ENCODE assay signal across 8 cellular contexts in the genomic region with DNA sequence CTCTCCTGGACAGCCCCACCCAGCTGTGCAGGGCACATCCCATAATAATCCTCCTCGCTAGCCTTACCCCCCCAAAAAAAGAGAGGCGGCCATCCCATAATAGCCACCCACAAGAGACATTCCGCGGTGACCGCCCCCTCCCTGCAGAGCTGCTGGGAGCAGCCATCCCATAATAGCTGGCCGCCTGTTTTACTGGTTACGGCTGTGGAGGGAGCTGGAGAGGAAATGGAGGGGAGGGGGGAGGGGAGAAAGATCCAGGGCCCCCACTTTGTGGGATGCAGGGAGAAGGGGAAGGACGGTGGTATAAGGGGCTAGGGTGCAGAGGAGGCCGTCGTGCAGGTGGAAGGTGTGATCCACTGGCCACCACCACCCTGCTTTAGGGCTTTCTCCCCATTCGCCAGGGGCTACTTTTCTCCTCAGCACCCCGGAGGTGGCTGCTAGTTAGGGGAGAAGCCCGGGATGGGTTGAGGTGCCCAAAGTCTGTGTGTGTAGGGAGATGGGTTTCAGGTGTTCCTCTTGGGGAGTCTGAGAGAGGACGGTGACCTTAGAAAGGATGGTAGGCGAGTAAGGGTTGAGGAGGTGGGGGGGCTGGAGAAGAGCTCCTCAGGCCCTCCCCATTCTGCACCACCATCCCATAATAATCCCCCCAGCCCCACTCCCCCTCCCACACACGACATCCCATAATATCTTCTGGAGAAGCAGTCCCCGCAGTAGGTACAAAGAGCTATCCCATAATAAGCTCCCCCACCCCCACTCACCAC. TPM values are rescaled to one million over a fixed set of nuclear protein-coding genes. Genes with fewer than 3 reads are reported as not detected.
A peak's percentile ranks its signal among the peaks of the same experiment; 100 is the strongest.
DNase-seq lines count a peak whose midpoint lies in the region; ATAC-seq, FAIRE-seq and TF ChIP-seq lines count a peak whose summit lies in the region.

No MANE protein-coding gene starts in this region.

- peak overlapping the region; percentile 52 for H2AFZ ChIP-seq in HepG2 (ENCODE audit: low read length)

- H3K79me2 ChIP-seq in HepG2 (ENCODE audit: insufficient read depth, low read length), result no peaks in the 10 kb centered on the region

- H3K27me3 Mint-ChIP-seq in dendritic cell treated with granulocyte-macrophage colony-stimulating factor and Interleukin-4, amounts not matched to agents 40 ng/mL and 50 ng/mL, for 4 days, result no peaks in the 10 kb centered on the region
- no peaks in the 10 kb centered on the region for H3K27me3 Mint-ChIP-seq in stimulated activated naive CD8-positive, alpha-beta T cell treated with anti-CD3 and anti-CD28 coated beads, Interleukin-15, amount 100 ng/mL, for 72 hours

- H3K36me3 Mint-ChIP-seq in dendritic cell treated with granulocyte-macrophage colony-stimulating factor and Interleukin-4, amounts not matched to agents 40 ng/mL and 50 ng/mL, for 4 days (ENCODE audit: low read depth), result no peaks in the 10 kb centered on the region

- H3K9ac ChIP-seq in HepG2 (ENCODE audit: insufficient read depth, low read depth, low read length), result peak overlapping the region; percentile 76

- FAIRE-seq in RCC 7860 (lab: Jason Lieb, UNC) (no peak), HepG2 (lab: Jason Lieb, UNC) (no peak)

- intact Hi-C loops in dendritic cell treated with granulocyte-macrophage colony-stimulating factor and Interleukin-4, amounts not matched to agents 40 ng/mL and 50 ng/mL, for 4 days (cut with micrococcal nuclease), result no loop called here
- intact Hi-C loops in HepG2 (cut with micrococcal nuclease; ENCODE audit: unreplicated experiment), result loop anchor here (10.0 kb wide), 1 partner anchor 212 kb away; a partner anchor contains a TSS

- H3K9me3 Mint-ChIP-seq in dendritic cell treated with granulocyte-macrophage colony-stimulating factor and Interleukin-4, amounts not matched to agents 40 ng/mL and 50 ng/mL, for 4 days, result no peaks in the 10 kb centered on the region
- H3K9me3 Mint-ChIP-seq in stimulated activated naive CD8-positive, alpha-beta T cell treated with anti-CD3 and anti-CD28 coated beads, Interleukin-15, amount 100 ng/mL, for 72 hours, result no peaks in the 10 kb centered on the region

- H3K4me1 Mint-ChIP-seq in dendritic cell treated with granulocyte-macrophage colony-stimulating factor and Interleukin-4, amounts not matched to agents 40 ng/mL and 50 ng/mL, for 4 days (ENCODE audit: low read depth), result peaks cover 59% of the 10 kb centered on the region
- peaks cover 54% of the 10 kb centered on the region for H3K4me1 Mint-ChIP-seq in stimulated activated naive CD8-positive, alpha-beta T cell treated with anti-CD3 and anti-CD28 coated beads, Interleukin-15, amount 100 ng/mL, for 72 hours

- peak in 1 of 2 experiments; percentile 34; a peak in 1 of 4 replicates for TF ChIP-seq POLR2A in HepG2 (IDR thresholded peaks at IDR 0.05; ENCODE audit: insufficient read depth in 1 of 2, low read depth in 2 of 2, low read length in 2 of 2)

- BruUV-seq in HepG2 (replicated peaks; lab: Mats Ljungman, UMichigan), result no TSS peak

- peak overlapping the region; percentile 85 for H3K27ac Mint-ChIP-seq in dendritic cell treated with granulocyte-macrophage colony-stimulating factor and Interleukin-4, amounts not matched to agents 40 ng/mL and 50 ng/mL, for 4 days
- H3K27ac Mint-ChIP-seq in stimulated activated naive CD8-positive, alpha-beta T cell treated with anti-CD3 and anti-CD28 coated beads, Interleukin-15, amount 100 ng/mL, for 72 hours, result peak overlapping the region in 1 of 2 donors; percentile 45

- H3K36me3 ChIP-seq in HepG2 (replicated peaks in 1 of 2; ENCODE audit: control insufficient read depth in 1 of 2, insufficient read depth in 2 of 2, low read length in 2 of 2), result no peaks in the 10 kb centered on the region

- peak overlapping the region; percentile 40 for H3K4me3 Mint-ChIP-seq in dendritic cell treated with granulocyte-macrophage colony-stimulating factor and Interleukin-4, amounts not matched to agents 40 ng/mL and 50 ng/mL, for 4 days
- no peak overlapping the region for H3K4me3 Mint-ChIP-seq in stimulated activated naive CD8-positive, alpha-beta T cell treated with anti-CD3 and anti-CD28 coated beads, Interleukin-15, amount 100 ng/mL, for 72 hours

- no peak for TF ChIP-seq CTCF in LNCaP clone FGC (IDR thresholded peaks at IDR 0.05; ENCODE audit: control insufficient read depth, extremely low read depth, insufficient read depth)
- TF ChIP-seq CTCF in HepG2 (CRISPR knock-in tag; IDR thresholded peaks at IDR 0.05), result no peak

- TF ChIP-seq EP300 in HepG2 (IDR thresholded peaks at IDR 0.05; ENCODE audit: low read depth in 2 of 2, low read length in 2 of 2) (no peak), HepG2 (CRISPR knock-in tag; IDR thresholded peaks at IDR 0.05; ENCODE audit: borderline replicate concordance) (no peak)

- no peaks in the 10 kb centered on the region for H3K9me3 ChIP-seq in HepG2 (ENCODE audit: low read length)

- peak; percentile 72 for DNase-seq in DMS53 treated with DMSO at 0.1 percent for 48 hours (lab: John Stamatoyannopoulos, UW; ENCODE audit: unreplicated experiment)
- peak; percentile 58 for DNase-seq in LNCaP clone FGC (ENCODE audit: low read depth)
- peak; percentile 57 for DNase-seq in RCC 7860 (ENCODE audit: low spot score)
- peak; percentile 62 for DNase-seq in HepG2 (ENCODE audit: low spot score)
- DNase-seq in stimulated activated naive CD8-positive, alpha-beta T cell treated with anti-CD3 and anti-CD28 coated beads, Interleukin-15, amount 100 ng/mL, for 72 hours, result no peak
- no peak for DNase-seq in LoVo (ENCODE audit: low spot score)

- no peaks in the 10 kb centered on the region for H4K20me1 ChIP-seq in HepG2 (ENCODE audit: insufficient read depth, low read length)

- no peak for TF ChIP-seq RAD21 in HepG2 (CRISPR knock-in tag; IDR thresholded peaks at IDR 0.05)

- POLR2A ChIA-PET in HepG2 (lab: Yijun Ruan, JAX), result interaction anchor here (0.6 to 3.0 kb wide), 25 partner anchors 9 to 448 kb away, joined by 3 to 30 read pairs (median 4); a partner anchor contains a TSS

- H3K27ac ChIP-seq in HepG2 (ENCODE audit: extremely low read length, insufficient read depth, low read length), result peak overlapping the region; percentile 69

- CTCF ChIA-PET in HepG2 (lab: Yijun Ruan, JAX; ENCODE audit: low intra/inter-chr PET ratio, low total read pairs), result no interaction called here

- 2% methylated on average over 17 of the region's 17 CpGs for WGBS in HepG2 (ENCODE audit: low lambda C conversion rate)

- H3K27me3 ChIP-seq in HepG2 (ENCODE audit: control insufficient read depth in 1 of 2, insufficient read depth in 2 of 2, low read length in 2 of 2), result no peaks in the 10 kb centered on the region

- H3K4me3 ChIP-seq in LNCaP clone FGC (ENCODE audit: low read depth, low read length), result peak overlapping the region; percentile 24; the same call in 1 of the 2 replicates
- peak overlapping the region; percentile 34 to 75 (median 53) for H3K4me3 ChIP-seq in HepG2 (replicated peaks in 1 of 3; ENCODE audit: insufficient read depth in 1 of 3, low read depth in 2 of 3, low read length in 3 of 3)

- H3K4me1 ChIP-seq in HepG2 (ENCODE audit: insufficient read depth, low read length), result peaks cover 47% of the 10 kb centered on the region

- in situ Hi-C loops in HepG2 (cut with HindIII; ENCODE audit: extremely low pct_ligation_motif_present, low pct_unique_long_range_greater_than_20kb), result no loop called here

- ATAC-seq in HepG2, result peak; percentile 7
- ATAC-seq in stimulated activated naive CD8-positive, alpha-beta T cell treated with anti-CD3 and anti-CD28 coated beads, Interleukin-15, amount 100 ng/mL, for 72 hours, result peak; percentile 7
- no peak for ATAC-seq in GM19395 (IDR thresholded peaks at IDR 0.05; ENCODE audit: unreplicated experiment)

- H3K4me2 ChIP-seq in HepG2 (ENCODE audit: low read depth, low read length), result peak overlapping the region; percentile 100

RNA-seq across cellular contexts. Expression of a gene that starts 6.0 kb away (rescaled TPM):
- total RNA-seq in HepG2 (2016; rRNA removed; fragmentation: Illumina TruSeq; extraction: Trizol), result 148 and 156 TPM in 2 replicates
- 15.5 and 17.3 TPM in 2 replicates for total RNA-seq in HepG2 (2016; cell fraction: cytosol; rRNA removed; fragmentation: Illumina TruSeq; extraction: Trizol; ENCODE audit: low read depth)
- 147 and 150 TPM in 2 replicates for total RNA-seq in HepG2 (2016; cell fraction: insoluble cytoplasmic fraction; rRNA removed; fragmentation: Illumina TruSeq; extraction: Trizol)
- total RNA-seq in HepG2 (2016; cell fraction: membrane; rRNA removed; fragmentation: Illumina TruSeq; extraction: Trizol), result 36.3 and 39.7 TPM in 2 replicates
- 250 and 271 TPM in 2 replicates for total RNA-seq in HepG2 (2016; cell fraction: nucleus; rRNA removed; fragmentation: Illumina TruSeq; extraction: Trizol)
- 76.2 and 82.8 TPM in 2 replicates for polyA plus RNA-seq in HepG2 (2011; rRNA removed)
- polyA plus RNA-seq in HepG2 (2011; cell fraction: cytosol; rRNA removed), result 64.8 and 67.1 TPM in 2 replicates
- polyA plus RNA-seq in HepG2 (2011; cell fraction: nucleus; rRNA removed), result 148 and 172 TPM in 2 replicates
- polyA plus RNA-seq in HepG2 (2012), result 74.3 and 85.1 TPM in 2 replicates
- 8.7 and 9.0 TPM in 2 replicates for polyA plus RNA-seq in HepG2 (2016; cell fraction: cytosol; fragmentation: Illumina TruSeq; extraction: Trizol; ENCODE audit: low read depth)
- polyA plus RNA-seq in HepG2 (2016; cell fraction: insoluble cytoplasmic fraction; fragmentation: Illumina TruSeq; extraction: Trizol; ENCODE audit: low read depth), result 121 and 138 TPM in 2 replicates
- 17.5 and 22.9 TPM in 2 replicates for polyA plus RNA-seq in HepG2 (2016; cell fraction: membrane; fragmentation: Illumina TruSeq; extraction: Trizol; ENCODE audit: low read depth)
- polyA plus RNA-seq in HepG2 (2016; cell fraction: nucleus; fragmentation: Illumina TruSeq; extraction: Trizol; ENCODE audit: insufficient read depth, low read depth), result 343 and 358 TPM in 2 replicates
- polyA minus RNA-seq in HepG2 (2011; rRNA and poly(A)+ RNA removed; ENCODE audit: low replicate concordance), result 130 and 210 TPM in 2 replicates
- polyA minus RNA-seq in HepG2 (2011; cell fraction: cytosol; rRNA and poly(A)+ RNA removed), result 76.1 and 89.0 TPM in 2 replicates
- 87.0 and 130 TPM in 2 replicates for polyA minus RNA-seq in HepG2 (2011; cell fraction: nucleus; rRNA and poly(A)+ RNA removed)

RNA-seq across cellular contexts. Expression of a gene that starts 22.6 kb away (rescaled TPM):
- total RNA-seq in HepG2 (2016; rRNA removed; fragmentation: Illumina TruSeq; extraction: Trizol), result 0.07 and 0.09 TPM in 2 replicates
- total RNA-seq in HepG2 (2016; cell fraction: cytosol; rRNA removed; fragmentation: Illumina TruSeq; extraction: Trizol; ENCODE audit: low read depth), result not detected in 2 replicates
- 0.06 and 0.09 TPM in 2 replicates for total RNA-seq in HepG2 (2016; cell fraction: insoluble cytoplasmic fraction; rRNA removed; fragmentation: Illumina TruSeq; extraction: Trizol)
- total RNA-seq in HepG2 (2016; cell fraction: membrane; rRNA removed; fragmentation: Illumina TruSeq; extraction: Trizol), result 0.09 TPM in 1 of 2 replicates, not detected in the other
- total RNA-seq in HepG2 (2016; cell fraction: nucleus; rRNA removed; fragmentation: Illumina TruSeq; extraction: Trizol), result not detected in 2 replicates
- polyA plus RNA-seq in HepG2 (2011; rRNA removed), result 0.17 and 0.32 TPM in 2 replicates
- polyA plus RNA-seq in HepG2 (2011; cell fraction: cytosol; rRNA removed), result 0.19 and 0.32 TPM in 2 replicates
- 0.36 and 0.40 TPM in 2 replicates for polyA plus RNA-seq in HepG2 (2011; cell fraction: nucleus; rRNA removed)
- polyA plus RNA-seq in HepG2 (2012), result 0.17 and 0.32 TPM in 2 replicates
- polyA plus RNA-seq in HepG2 (2016; cell fraction: cytosol; fragmentation: Illumina TruSeq; extraction: Trizol; ENCODE audit: low read depth), result 0.05 TPM in 1 of 2 replicates, not detected in the other
- polyA plus RNA-seq in HepG2 (2016; cell fraction: insoluble cytoplasmic fraction; fragmentation: Illumina TruSeq; extraction: Trizol; ENCODE audit: low read depth), result not detected in 2 replicates
- polyA plus RNA-seq in HepG2 (2016; cell fraction: membrane; fragmentation: Illumina TruSeq; extraction: Trizol; ENCODE audit: low read depth), result not detected in 2 replicates
- 0.22 TPM in 1 of 2 replicates, not detected in the other for polyA plus RNA-seq in HepG2 (2016; cell fraction: nucleus; fragmentation: Illumina TruSeq; extraction: Trizol; ENCODE audit: insufficient read depth, low read depth)
- 0.98 and 5.8 TPM in 2 replicates for polyA minus RNA-seq in HepG2 (2011; rRNA and poly(A)+ RNA removed; ENCODE audit: low replicate concordance)
- polyA minus RNA-seq in HepG2 (2011; cell fraction: cytosol; rRNA and poly(A)+ RNA removed), result 0.69 and 0.88 TPM in 2 replicates
- 0.37 TPM in 1 of 2 replicates, not detected in the other for polyA minus RNA-seq in HepG2 (2011; cell fraction: nucleus; rRNA and poly(A)+ RNA removed)

RNA-seq across cellular contexts. Expression of a gene that starts 34.0 kb away (rescaled TPM):
- not detected in 2 replicates for total RNA-seq in HepG2 (2016; rRNA removed; fragmentation: Illumina TruSeq; extraction: Trizol)
- 0.61 TPM in 1 of 2 replicates, not detected in the other for total RNA-seq in HepG2 (2016; cell fraction: cytosol; rRNA removed; fragmentation: Illumina TruSeq; extraction: Trizol; ENCODE audit: low read depth)
- total RNA-seq in HepG2 (2016; cell fraction: insoluble cytoplasmic fraction; rRNA removed; fragmentation: Illumina TruSeq; extraction: Trizol), result 0.11 TPM in 1 of 2 replicates, not detected in the other
- total RNA-seq in HepG2 (2016; cell fraction: membrane; rRNA removed; fragmentation: Illumina TruSeq; extraction: Trizol), result not detected in 2 replicates
- 0.43 TPM in 1 of 2 replicates, not detected in the other for total RNA-seq in HepG2 (2016; cell fraction: nucleus; rRNA removed; fragmentation: Illumina TruSeq; extraction: Trizol)
- 0.37 and 0.46 TPM in 2 replicates for polyA plus RNA-seq in HepG2 (2011; rRNA removed)
- 0.17 and 0.28 TPM in 2 replicates for polyA plus RNA-seq in HepG2 (2011; cell fraction: cytosol; rRNA removed)
- polyA plus RNA-seq in HepG2 (2011; cell fraction: nucleus; rRNA removed), result 2.4 and 3.2 TPM in 2 replicates
- 0.19 and 0.63 TPM in 2 replicates for polyA plus RNA-seq in HepG2 (2012)
- not detected in 2 replicates for polyA plus RNA-seq in HepG2 (2016; cell fraction: cytosol; fragmentation: Illumina TruSeq; extraction: Trizol; ENCODE audit: low read depth)
- polyA plus RNA-seq in HepG2 (2016; cell fraction: insoluble cytoplasmic fraction; fragmentation: Illumina TruSeq; extraction: Trizol; ENCODE audit: low read depth), result not detected in 2 replicates
- not detected in 2 replicates for polyA plus RNA-seq in HepG2 (2016; cell fraction: membrane; fragmentation: Illumina TruSeq; extraction: Trizol; ENCODE audit: low read depth)
- not detected in 2 replicates for polyA plus RNA-seq in HepG2 (2016; cell fraction: nucleus; fragmentation: Illumina TruSeq; extraction: Trizol; ENCODE audit: insufficient read depth, low read depth)
- polyA minus RNA-seq in HepG2 (2011; rRNA and poly(A)+ RNA removed; ENCODE audit: low replicate concordance), result 1.1 and 2.1 TPM in 2 replicates
- polyA minus RNA-seq in HepG2 (2011; cell fraction: cytosol; rRNA and poly(A)+ RNA removed), result not detected in 2 replicates
- polyA minus RNA-seq in HepG2 (2011; cell fraction: nucleus; rRNA and poly(A)+ RNA removed), result 0.99 and 1.0 TPM in 2 replicates

RNA-seq across cellular contexts. Expression of a gene that starts 45.1 kb away (rescaled TPM):
- 50.0 and 56.7 TPM in 2 replicates for total RNA-seq in HepG2 (2016; rRNA removed; fragmentation: Illumina TruSeq; extraction: Trizol)
- 12.9 and 15.9 TPM in 2 replicates for total RNA-seq in HepG2 (2016; cell fraction: cytosol; rRNA removed; fragmentation: Illumina TruSeq; extraction: Trizol; ENCODE audit: low read depth)
- total RNA-seq in HepG2 (2016; cell fraction: insoluble cytoplasmic fraction; rRNA removed; fragmentation: Illumina TruSeq; extraction: Trizol), result 47.8 and 60.1 TPM in 2 replicates
- total RNA-seq in HepG2 (2016; cell fraction: membrane; rRNA removed; fragmentation: Illumina TruSeq; extraction: Trizol), result 14.5 and 16.3 TPM in 2 replicates
- 58.7 and 75.9 TPM in 2 replicates for total RNA-seq in HepG2 (2016; cell fraction: nucleus; rRNA removed; fragmentation: Illumina TruSeq; extraction: Trizol)
- polyA plus RNA-seq in HepG2 (2011; rRNA removed), result 47.3 and 52.9 TPM in 2 replicates
- 23.1 and 25.0 TPM in 2 replicates for polyA plus RNA-seq in HepG2 (2011; cell fraction: cytosol; rRNA removed)
- polyA plus RNA-seq in HepG2 (2011; cell fraction: nucleus; rRNA removed), result 189 and 191 TPM in 2 replicates
- polyA plus RNA-seq in HepG2 (2012), result 39.3 and 51.1 TPM in 2 replicates
- polyA plus RNA-seq in HepG2 (2016; cell fraction: cytosol; fragmentation: Illumina TruSeq; extraction: Trizol; ENCODE audit: low read depth), result 5.0 and 5.2 TPM in 2 replicates
- polyA plus RNA-seq in HepG2 (2016; cell fraction: insoluble cytoplasmic fraction; fragmentation: Illumina TruSeq; extraction: Trizol; ENCODE audit: low read depth), result 58.8 and 61.3 TPM in 2 replicates
- polyA plus RNA-seq in HepG2 (2016; cell fraction: membrane; fragmentation: Illumina TruSeq; extraction: Trizol; ENCODE audit: low read depth), result 8.6 and 9.0 TPM in 2 replicates
- 230 and 250 TPM in 2 replicates for polyA plus RNA-seq in HepG2 (2016; cell fraction: nucleus; fragmentation: Illumina TruSeq; extraction: Trizol; ENCODE audit: insufficient read depth, low read depth)
- polyA minus RNA-seq in HepG2 (2011; rRNA and poly(A)+ RNA removed; ENCODE audit: low replicate concordance), result 70.3 and 126 TPM in 2 replicates
- polyA minus RNA-seq in HepG2 (2011; cell fraction: cytosol; rRNA and poly(A)+ RNA removed), result 17.4 and 20.0 TPM in 2 replicates
- polyA minus RNA-seq in HepG2 (2011; cell fraction: nucleus; rRNA and poly(A)+ RNA removed), result 63.5 and 67.9 TPM in 2 replicates

RNA-seq across cellular contexts. Expression of a gene that starts 49.7 kb away (rescaled TPM):
- 12.7 and 14.4 TPM in 2 replicates for total RNA-seq in HepG2 (2016; rRNA removed; fragmentation: Illumina TruSeq; extraction: Trizol)
- total RNA-seq in HepG2 (2016; cell fraction: cytosol; rRNA removed; fragmentation: Illumina TruSeq; extraction: Trizol; ENCODE audit: low read depth), result 2.9 and 3.4 TPM in 2 replicates
- total RNA-seq in HepG2 (2016; cell fraction: insoluble cytoplasmic fraction; rRNA removed; fragmentation: Illumina TruSeq; extraction: Trizol), result 13.3 and 14.0 TPM in 2 replicates
- total RNA-seq in HepG2 (2016; cell fraction: membrane; rRNA removed; fragmentation: Illumina TruSeq; extraction: Trizol), result 5.1 and 6.2 TPM in 2 replicates
- total RNA-seq in HepG2 (2016; cell fraction: nucleus; rRNA removed; fragmentation: Illumina TruSeq; extraction: Trizol), result 11.6 and 13.4 TPM in 2 replicates
- 32.4 and 34.2 TPM in 2 replicates for polyA plus RNA-seq in HepG2 (2011; rRNA removed)
- polyA plus RNA-seq in HepG2 (2011; cell fraction: cytosol; rRNA removed), result 22.0 and 28.2 TPM in 2 replicates
- polyA plus RNA-seq in HepG2 (2011; cell fraction: nucleus; rRNA removed), result 105 and 110 TPM in 2 replicates
- 22.9 and 25.8 TPM in 2 replicates for polyA plus RNA-seq in HepG2 (2012)
- 2.6 and 2.9 TPM in 2 replicates for polyA plus RNA-seq in HepG2 (2016; cell fraction: cytosol; fragmentation: Illumina TruSeq; extraction: Trizol; ENCODE audit: low read depth)
- 12.1 and 12.8 TPM in 2 replicates for polyA plus RNA-seq in HepG2 (2016; cell fraction: insoluble cytoplasmic fraction; fragmentation: Illumina TruSeq; extraction: Trizol; ENCODE audit: low read depth)
- polyA plus RNA-seq in HepG2 (2016; cell fraction: membrane; fragmentation: Illumina TruSeq; extraction: Trizol; ENCODE audit: low read depth), result 3.7 and 4.9 TPM in 2 replicates
- polyA plus RNA-seq in HepG2 (2016; cell fraction: nucleus; fragmentation: Illumina TruSeq; extraction: Trizol; ENCODE audit: insufficient read depth, low read depth), result 28.8 and 29.1 TPM in 2 replicates
- 11.6 and 18.9 TPM in 2 replicates for polyA minus RNA-seq in HepG2 (2011; rRNA and poly(A)+ RNA removed; ENCODE audit: low replicate concordance)
- 3.6 and 5.9 TPM in 2 replicates for polyA minus RNA-seq in HepG2 (2011; cell fraction: cytosol; rRNA and poly(A)+ RNA removed)
- polyA minus RNA-seq in HepG2 (2011; cell fraction: nucleus; rRNA and poly(A)+ RNA removed), result 25.4 and 28.7 TPM in 2 replicates

Comparison
In these comparisons a context has a peak if more than half of its experiments do, and no peak if none do; other contexts are left out.
1. DNase-seq: peak in DMS53 treated with DMSO at 0.1 percent for 48 hours (single experiment), LNCaP clone FGC (single experiment), RCC 7860 (single experiment) and HepG2 (single experiment); none in stimulated activated naive CD8-positive, alpha-beta T cell treated with anti-CD3 and anti-CD28 coated beads, Interleukin-15, amount 100 ng/mL, for 72 hours (0 of 2) and LoVo (single experiment).